ENCODE assay signal across 20 cellular contexts in genomic region chr9:36833954-36834353, GRCh38.
DNase-seq lines count a peak whose midpoint lies in the region; ATAC-seq and TF ChIP-seq lines count a peak whose summit lies in the region.
"Had no signal": no experiment of that assay in that cellular context is flagged by ENCODE, and none has a peak within 500 bp of the region (broad histone marks: within the 10 kb centered on the region; RNA-seq: fewer than 3 reads in every experiment).

No MANE protein-coding gene starts in this region.

- peaks cover 76% of the 10 kb centered on the region for H4K20me1 ChIP-seq in BLaER1
- no peaks in the 10 kb centered on the region for H4K20me1 ChIP-seq in PC-3 (ENCODE audit: low read length)

- peaks cover 0 to 7% of the 10 kb centered on the region in 2 donors for H3K36me3 Mint-ChIP-seq in naive B cell
- no peaks in the 10 kb centered on the region for H3K36me3 Mint-ChIP-seq in natural killer cell treated with Interleukin-12 subunit alpha and Interleukin-12 subunit beta and Interleukin-15 and Interleukin-18, amount 100 ng/mL, for 72 hours

- no peak overlapping the region for H3K9ac ChIP-seq in BLaER1
- H3K9ac ChIP-seq in PC-3 (ENCODE audit: low read length): no peak overlapping the region
- H3K9ac ChIP-seq: KMS-11 had no signal

- H3K27ac Mint-ChIP-seq in naive B cell: peak overlapping the region in 4 of 6 donors; percentile 42 to 94 (median 54)
- H3K27ac Mint-ChIP-seq in natural killer cell treated with Interleukin-12 subunit alpha and Interleukin-12 subunit beta and Interleukin-15 and Interleukin-18, amount 100 ng/mL, for 72 hours: no peak overlapping the region

- H3K79me2 ChIP-seq in PC-3 (ENCODE audit: low read length): no peaks in the 10 kb centered on the region

- H3K4me3 ChIP-seq in BLaER1: no peak overlapping the region
- H3K4me3 ChIP-seq in H7 (ENCODE audit: insufficient read depth, low read depth, low read length): no peak overlapping the region
- H3K4me3 ChIP-seq in PC-3 (ENCODE audit: low read length): no peak overlapping the region
- H3K4me3 ChIP-seq: esophagus muscularis mucosa, HAP-1, right atrium auricular region had no signal

- TF ChIP-seq CTCF in VCaP (conservative IDR thresholded peaks at IDR 0.05) (0 out of 2 replicates have a peak, but pooled peaks have one; percentile 9), PC-3 (conservative IDR thresholded peaks at IDR 0.05; ENCODE audit: low read depth, low read length) (no peak)

- H3K4me2 ChIP-seq in BLaER1: peak overlapping the region; percentile 66; the same call in 1 of the 2 replicates
- H3K4me2 ChIP-seq in PC-3 (ENCODE audit: low read length): no peak overlapping the region
- H3K4me2 ChIP-seq: KMS-11 had no signal

- H3F3A ChIP-seq in PC-3 (ENCODE audit: low read length, unreplicated experiment): no peaks in the 10 kb centered on the region

- intact Hi-C loops in PC-3 (cut with micrococcal nuclease): no loop called here

- POLR2A ChIA-PET in PC-3 (lab: Charles Lee; ENCODE audit: unreplicated experiment): no interaction called here

- CTCF ChIA-PET in PC-3 (lab: Charles Lee): no interaction called here

- H3K9me3 Mint-ChIP-seq in naive B cell: no peaks in the 10 kb centered on the region
- no peaks in the 10 kb centered on the region for H3K9me3 Mint-ChIP-seq in natural killer cell treated with Interleukin-12 subunit alpha and Interleukin-12 subunit beta and Interleukin-15 and Interleukin-18, amount 100 ng/mL, for 72 hours
- H3K9me3 Mint-ChIP-seq: neural crest cell had no signal

- H3K27ac ChIP-seq in BLaER1: peak overlapping the region; percentile 29; the same call in 1 of the 2 replicates
- no peak overlapping the region for H3K27ac ChIP-seq in VCaP
- no peak overlapping the region for H3K27ac ChIP-seq in PC-3 (ENCODE audit: low read length)
- H3K27ac ChIP-seq: esophagus muscularis mucosa, KMS-11, right atrium auricular region had no signal

- H3K4me1 ChIP-seq in BLaER1 (peaks cover 72% of the 10 kb centered on the region), PC-3 (ENCODE audit: insufficient read depth, low read length) (no peaks in the 10 kb centered on the region)
- H3K4me1 ChIP-seq: esophagus muscularis mucosa, HAP-1, right atrium auricular region had no signal

- peak overlapping the region in 2 of 8 donors; percentile 28 to 45 for H3K4me3 Mint-ChIP-seq in naive B cell
- H3K4me3 Mint-ChIP-seq in natural killer cell treated with Interleukin-12 subunit alpha and Interleukin-12 subunit beta and Interleukin-15 and Interleukin-18, amount 100 ng/mL, for 72 hours: no peak overlapping the region
- H3K4me3 Mint-ChIP-seq: neural crest cell had no signal

- H3K36me3 ChIP-seq in BLaER1 (peaks cover 28% of the 10 kb centered on the region), H7 (replicated peaks; ENCODE audit: control insufficient read depth, insufficient read depth, low read length) (no peaks in the 10 kb centered on the region), PC-3 (ENCODE audit: low read depth, low read length) (no peaks in the 10 kb centered on the region)
- H3K36me3 ChIP-seq: esophagus muscularis mucosa, HAP-1, right atrium auricular region had no signal

- no peak overlapping the region for H2AFZ ChIP-seq in PC-3 (ENCODE audit: low read length)

- no peaks in the 10 kb centered on the region for H3K27me3 ChIP-seq in BLaER1
- H3K27me3 ChIP-seq in H7 (ENCODE audit: control insufficient read depth, insufficient read depth, low read length): no peaks in the 10 kb centered on the region
- H3K27me3 ChIP-seq in PC-3 (ENCODE audit: low read length): no peaks in the 10 kb centered on the region; the same call in 1 of the 2 replicates
- H3K27me3 ChIP-seq: esophagus muscularis mucosa, right atrium auricular region had no signal

- H3K9me3 ChIP-seq in BLaER1 (no peaks in the 10 kb centered on the region), PC-3 (ENCODE audit: low read length) (no peaks in the 10 kb centered on the region)
- H3K9me3 ChIP-seq: esophagus muscularis mucosa, HAP-1, right atrium auricular region had no signal

- no TSS peak for BruUV-seq in PC-3 (replicated peaks; lab: Mats Ljungman, UMichigan)

- no peaks in the 10 kb centered on the region for H3K27me3 Mint-ChIP-seq in naive B cell
- peaks cover 0 to 6% of the 10 kb centered on the region in 2 donors for H3K27me3 Mint-ChIP-seq in natural killer cell treated with Interleukin-12 subunit alpha and Interleukin-12 subunit beta and Interleukin-15 and Interleukin-18, amount 100 ng/mL, for 72 hours

- ATAC-seq in naive B cell (ENCODE audit: low read depth in 2 of 2): no peak
- no peak for ATAC-seq in PC-3
- ATAC-seq in GM18873 (IDR thresholded peaks at IDR 0.05; ENCODE audit: low FRiP score, unreplicated experiment): no peak
- no peak for ATAC-seq in natural killer cell treated with Interleukin-12 subunit alpha and Interleukin-12 subunit beta and Interleukin-15 and Interleukin-18, amount 100 ng/mL, for 72 hours

- no peaks in the 10 kb centered on the region for H3K9me2 ChIP-seq in PC-3 (replicated peaks; ENCODE audit: low read length)

- DNase-seq in H7 (peak; percentile 91), naive B cell (no peak), PC-3 (no peak), superior temporal gyrus (ENCODE audit: extremely low spot score) (no peak)
- no peak for DNase-seq in natural killer cell treated with Interleukin-12 subunit alpha and Interleukin-12 subunit beta and Interleukin-15 and Interleukin-18, amount 100 ng/mL, for 72 hours (ENCODE audit: low spot score)
- DNase-seq: activated CD4-positive, alpha-beta T cell treated with anti-CD3 and anti-CD28 coated beads for 1 hour; activated gamma-delta T cell; amniotic stem cell; caudate nucleus; NCI-H1092 treated with DMSO at 0.1 percent for 48 hours; NK-92 treated with Interleukin-12 subunit alpha and Interleukin-12 subunit beta, amount 100 ng/mL, for 24 hours; SHP77 treated with DMSO at 0.1 percent for 48 hours had no signal

- peaks cover 53 to 76% (median 56%) of the 10 kb centered on the region in 3 donors for H3K4me1 Mint-ChIP-seq in naive B cell
- H3K4me1 Mint-ChIP-seq in natural killer cell treated with Interleukin-12 subunit alpha and Interleukin-12 subunit beta and Interleukin-15 and Interleukin-18, amount 100 ng/mL, for 72 hours (ENCODE audit: low read depth in 2 of 2): peaks cover 0 to 5% of the 10 kb centered on the region in 2 donors

Comparison
In these comparisons a context has a peak if more than half of its experiments do, and no peak if none do; other contexts are left out.
1. H3K27ac Mint-ChIP-seq: peak in naive B cell (4 of 6); none in natural killer cell treated with Interleukin-12 subunit alpha and Interleukin-12 subunit beta and Interleukin-15 and Interleukin-18, amount 100 ng/mL, for 72 hours (0 of 2).